ENCODE assay signal across 13 cellular contexts in the genomic region with DNA sequence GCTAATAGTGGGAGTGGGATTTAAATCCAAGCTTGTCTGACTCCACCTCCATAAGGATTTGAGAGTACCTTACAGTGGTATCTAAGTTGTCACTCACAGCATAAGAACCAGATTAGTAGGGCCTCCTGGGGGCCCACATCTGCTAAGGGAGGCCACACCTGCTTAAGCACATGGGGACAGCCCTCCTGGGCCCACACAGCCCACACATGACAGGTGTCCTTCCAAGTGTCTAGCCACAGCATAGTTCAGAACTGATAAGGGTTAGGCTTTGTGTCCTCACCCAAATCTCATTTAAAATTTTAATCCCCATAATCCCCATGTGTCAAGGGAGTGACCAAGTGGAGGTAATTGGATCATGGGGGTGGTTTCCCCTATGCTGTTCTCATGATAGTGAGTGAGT.
DNase-seq lines count a peak whose midpoint lies in the region; ATAC-seq and TF ChIP-seq lines count a peak whose summit lies in the region.
"Had no signal": no experiment of that assay in that cellular context is flagged by ENCODE, and none has a peak within 500 bp of the region (broad histone marks: within the 10 kb centered on the region; RNA-seq: fewer than 3 reads in every experiment).

No MANE protein-coding gene starts in this region.

- no peaks in the 10 kb centered on the region for H4K20me1 ChIP-seq in HCT116 (ENCODE audit: insufficient read depth)

- H2AFZ ChIP-seq in HCT116 (ENCODE audit: low read depth, low read length, poor library complexity, severe bottlenecking), result no peak overlapping the region

- H3K9ac ChIP-seq in HCT116 (ENCODE audit: low read length) (no peak overlapping the region), skeletal muscle satellite cell (ENCODE audit: low read depth, low read length) (peak overlapping the region; percentile 24)

- peaks cover 22% of the 10 kb centered on the region; the same call in 1 of the 2 replicates for H3K79me2 ChIP-seq in HCT116 (ENCODE audit: insufficient read depth, low read length)

- no peaks in the 10 kb centered on the region; a peak in 1 of 4 replicates for H3K36me3 ChIP-seq in HCT116 (ENCODE audit: control insufficient read depth in 1 of 2, insufficient read depth in 2 of 2, low read length in 2 of 2)
- H3K36me3 ChIP-seq in skeletal muscle satellite cell (ENCODE audit: insufficient read depth, low read length), result no peaks in the 10 kb centered on the region
- H3K36me3 ChIP-seq: Peyer's patch had no signal

- TF ChIP-seq CTCF in HCT116 (IDR thresholded peaks at IDR 0.05 in 2 of 3, conservative IDR thresholded peaks at IDR 0.05 in 1 of 3; ENCODE audit: borderline replicate concordance in 1 of 3, insufficient read depth in 1 of 3, low read depth in 2 of 3, low read length in 2 of 3), result no peak

- no peak for DNase-seq in HCT116 (ENCODE audit: low read depth, low spot score)
- DNase-seq in RKO (ENCODE audit: low spot score), result peak; percentile 92
- no peak for DNase-seq in hippocampal formation (lab: John Stamatoyannopoulos, UW)
- no peak for DNase-seq in NCI-H1417 treated with DMSO at 0.1 percent for 48 hours (lab: John Stamatoyannopoulos, UW)
- no peak for DNase-seq in HPDE6-E6E7 (ENCODE audit: extremely low spot score)
- DNase-seq: CD8-positive, alpha-beta memory T cell; H7; NCI-H1694; NCI-H748 treated with DMSO at 0.1 percent for 48 hours; Peyer's patch; SHP77 treated with DMSO at 0.1 percent for 48 hours had no signal

- H3K9me3 ChIP-seq in HCT116 (ENCODE audit: control insufficient read depth in 1 of 2, insufficient read depth in 1 of 2, low read depth in 1 of 2, low read length in 2 of 2) (no peaks in the 10 kb centered on the region), skeletal muscle satellite cell (replicated peaks; ENCODE audit: low read length) (no peaks in the 10 kb centered on the region)
- H3K9me3 ChIP-seq: Peyer's patch had no signal

- H3K27me3 ChIP-seq in HCT116 (ENCODE audit: insufficient read depth, low read length) (no peaks in the 10 kb centered on the region), skeletal muscle satellite cell (ENCODE audit: control insufficient read depth, insufficient read depth, low read length) (no peaks in the 10 kb centered on the region)
- H3K27me3 ChIP-seq: Peyer's patch had no signal

- CTCF ChIA-PET in HCT116 (lab: Charles Lee), result no interaction called here

- intact Hi-C loops in HCT116 (cut with micrococcal nuclease), result no loop called here

- ATAC-seq in HCT116 (no peak), esophagus mucosa (peak; percentile 8)

- H3K4me2 ChIP-seq in HCT116 (ENCODE audit: low read length), result no peak overlapping the region
- H3K4me2 ChIP-seq in skeletal muscle satellite cell (ENCODE audit: low read length), result no peak overlapping the region

- H3K4me1 ChIP-seq in HCT116 (ENCODE audit: control insufficient read depth in 1 of 2, insufficient read depth in 2 of 2, low read length in 2 of 2) (peaks cover 53 to 76% of the 10 kb centered on the region in 2 experiments), skeletal muscle satellite cell (ENCODE audit: control insufficient read depth, insufficient read depth, low read length) (peaks cover 77% of the 10 kb centered on the region)
- H3K4me1 ChIP-seq: Peyer's patch had no signal

- RAD21 ChIA-PET in HCT116 (lab: Charles Lee; ENCODE audit: low non-redundant PET in 1 of 2, low total read pairs in 2 of 2, uncharacterized antibody in 2 of 2, unreplicated experiment in 2 of 2), result no interaction called here

- no peak for TF ChIP-seq POLR2A in HCT116 (IDR thresholded peaks at IDR 0.05; ENCODE audit: borderline replicate concordance, extremely low read depth, insufficient read depth, insufficient read length)

- no peak for TF ChIP-seq RAD21 in HCT116 (IDR thresholded peaks at IDR 0.05; ENCODE audit: low read depth)

- H3K4me3 ChIP-seq in HCT116 (replicated peaks in 1 of 2; ENCODE audit: low read depth in 1 of 2, low read length in 2 of 2) (no peak overlapping the region), skeletal muscle satellite cell (ENCODE audit: low read length) (no peak overlapping the region)
- H3K4me3 ChIP-seq: Peyer's patch had no signal

- peak overlapping the region; percentile 73 for H3K27ac ChIP-seq in HCT116 (ENCODE audit: low read depth, low read length)
- H3K27ac ChIP-seq: Peyer's patch had no signal

- BruUV-seq in HCT116 (replicated peaks; lab: Mats Ljungman, UMichigan), result no TSS peak

- POLR2A ChIA-PET in HCT116 (lab: Charles Lee), result no interaction called here

- H3K9me2 ChIP-seq in HCT116 (ENCODE audit: insufficient read depth), result no peaks in the 10 kb centered on the region

TF ChIP-seq in HCT116, 20 proteins besides CTCF, POLR2A, EP300 and RAD21:
- TF ChIP-seq, protein P1, sequence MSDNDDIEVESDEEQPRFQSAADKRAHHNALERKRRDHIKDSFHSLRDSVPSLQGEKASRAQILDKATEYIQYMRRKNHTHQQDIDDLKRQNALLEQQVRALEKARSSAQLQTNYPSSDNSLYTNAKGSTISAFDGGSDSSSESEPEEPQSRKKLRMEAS (IDR thresholded peaks at IDR 0.05), result no peak
- no peak for TF ChIP-seq ZNF274 (IDR thresholded peaks at IDR 0.05; ENCODE audit: low read depth, low read length)
- TF ChIP-seq, protein P2, sequence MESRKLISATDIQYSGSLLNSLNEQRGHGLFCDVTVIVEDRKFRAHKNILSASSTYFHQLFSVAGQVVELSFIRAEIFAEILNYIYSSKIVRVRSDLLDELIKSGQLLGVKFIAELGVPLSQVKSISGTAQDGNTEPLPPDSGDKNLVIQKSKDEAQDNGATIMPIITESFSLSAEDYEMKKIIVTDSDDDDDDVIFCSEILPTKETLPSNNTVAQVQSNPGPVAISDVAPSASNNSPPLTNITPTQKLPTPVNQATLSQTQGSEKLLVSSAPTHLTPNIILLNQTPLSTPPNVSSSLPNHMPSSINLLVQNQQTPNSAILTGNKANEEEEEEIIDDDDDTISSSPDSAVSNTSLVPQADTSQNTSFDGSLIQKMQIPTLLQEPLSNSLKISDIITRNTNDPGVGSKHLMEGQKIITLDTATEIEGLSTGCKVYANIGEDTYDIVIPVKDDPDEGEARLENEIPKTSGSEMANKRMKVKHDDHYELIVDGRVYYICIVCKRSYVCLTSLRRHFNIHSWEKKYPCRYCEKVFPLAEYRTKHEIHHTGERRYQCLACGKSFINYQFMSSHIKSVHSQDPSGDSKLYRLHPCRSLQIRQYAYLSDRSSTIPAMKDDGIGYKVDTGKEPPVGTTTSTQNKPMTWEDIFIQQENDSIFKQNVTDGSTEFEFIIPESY (IDR thresholded peaks at IDR 0.05; ENCODE audit: extremely low read depth, insufficient replicate concordance, low read length), result no peak
- no peak for TF ChIP-seq FOSL1 (IDR thresholded peaks at IDR 0.05; ENCODE audit: low read depth)
- no peak for TF ChIP-seq YY1 (IDR thresholded peaks at IDR 0.05; ENCODE audit: extremely low read depth, insufficient replicate concordance, low read depth, low read length)
- no peak for TF ChIP-seq EGR1 (IDR thresholded peaks at IDR 0.05; ENCODE audit: low read depth)
- no peak for TF ChIP-seq ZFX (IDR thresholded peaks at IDR 0.05)
- no peak for TF ChIP-seq EZH2 (IDR thresholded peaks at IDR 0.05)
- no peak for TF ChIP-seq ELF1 (IDR thresholded peaks at IDR 0.05; ENCODE audit: borderline replicate concordance, low read depth)
